ENCODE assay signal across 18 cellular contexts in genomic region chr2:205474746-205475145, GRCh38.
DNase-seq lines count a peak whose midpoint lies in the region; ATAC-seq and TF ChIP-seq lines count a peak whose summit lies in the region.
"Had no signal": no experiment of that assay in that cellular context is flagged by ENCODE, and none has a peak within 500 bp of the region (broad histone marks: within the 10 kb centered on the region; RNA-seq: fewer than 3 reads in every experiment).

No MANE protein-coding gene starts in this region.

- H3K9me2 ChIP-seq in PC-3 (replicated peaks; ENCODE audit: low read length) = no peaks in the 10 kb centered on the region

- H3K4me3 Mint-ChIP-seq in activated CD8-positive, alpha-beta memory T cell treated with anti-CD3 and anti-CD28 coated beads, Interleukin-2, amount 10 ng/mL, durations not matched to agents 7 days and 5 days = no peak overlapping the region
- H3K4me3 Mint-ChIP-seq: activated naive CD8-positive, alpha-beta T cell; GM23338; nephron had no signal

- H3K79me2 ChIP-seq in PC-3 (ENCODE audit: low read length) (no peaks in the 10 kb centered on the region), smooth muscle cell (ENCODE audit: low read depth) (no peaks in the 10 kb centered on the region)

- peaks cover 7% of the 10 kb centered on the region for H3K27me3 Mint-ChIP-seq in activated CD8-positive, alpha-beta memory T cell treated with anti-CD3 and anti-CD28 coated beads, Interleukin-2, amount 10 ng/mL, durations not matched to agents 7 days and 5 days
- H3K27me3 Mint-ChIP-seq: activated naive CD8-positive, alpha-beta T cell had no signal

- 0 out of 2 replicates have a peak, but pooled peaks cover 8% of the 10 kb centered on the region for H3K4me1 ChIP-seq in PC-3 (ENCODE audit: insufficient read depth, low read length)
- no peaks in the 10 kb centered on the region for H3K4me1 ChIP-seq in smooth muscle cell (ENCODE audit: low read depth)
- H3K4me1 ChIP-seq: uterus had no signal

- H3K9me3 ChIP-seq in PC-3 (ENCODE audit: low read length) (no peaks in the 10 kb centered on the region), smooth muscle cell (replicated peaks; ENCODE audit: low read depth) (no peaks in the 10 kb centered on the region)
- H3K9me3 ChIP-seq: uterus had no signal

- H4K20me1 ChIP-seq in PC-3 (ENCODE audit: low read length) (no peaks in the 10 kb centered on the region), smooth muscle cell (ENCODE audit: low read depth) (no peaks in the 10 kb centered on the region)

- no peaks in the 10 kb centered on the region for H3K9me3 Mint-ChIP-seq in activated CD8-positive, alpha-beta memory T cell treated with anti-CD3 and anti-CD28 coated beads, Interleukin-2, amount 10 ng/mL, durations not matched to agents 7 days and 5 days (ENCODE audit: low read depth)
- H3K9me3 Mint-ChIP-seq: GM23338, nephron had no signal

- no peaks in the 10 kb centered on the region for H3K36me3 ChIP-seq in PC-3 (ENCODE audit: low read depth, low read length)
- no peaks in the 10 kb centered on the region for H3K36me3 ChIP-seq in smooth muscle cell (ENCODE audit: low read depth)
- H3K36me3 ChIP-seq: uterus had no signal

- BruUV-seq in PC-3 (replicated peaks; lab: Mats Ljungman, UMichigan) = no TSS peak

- POLR2A ChIA-PET in PC-3 (lab: Charles Lee; ENCODE audit: unreplicated experiment) = no interaction called here

- H3K4me3 ChIP-seq in PC-3 (ENCODE audit: low read length) (no peak overlapping the region), smooth muscle cell (no peak overlapping the region)
- H3K4me3 ChIP-seq: GM23338, lung, uterus had no signal

- CTCF ChIA-PET in PC-3 (lab: Charles Lee) = no interaction called here
- CTCF ChIA-PET in activated CD8-positive, alpha-beta memory T cell treated with anti-CD3 and anti-CD28 coated beads, Interleukin-2, amount 10 ng/mL, durations not matched to agents 7 days and 5 days (lab: Charles Lee) = no interaction called here

- H3F3A ChIP-seq in PC-3 (ENCODE audit: low read length, unreplicated experiment) (no peaks in the 10 kb centered on the region), smooth muscle cell (ENCODE audit: low read depth) (no peaks in the 10 kb centered on the region)

- intact Hi-C loops in PC-3 (cut with micrococcal nuclease) = loop anchor here (5.0 kb wide), 1 partner anchor 203 kb away; no protein-coding TSS in a partner anchor

- no peak overlapping the region for H3K27ac Mint-ChIP-seq in activated CD8-positive, alpha-beta memory T cell treated with anti-CD3 and anti-CD28 coated beads, Interleukin-2, amount 10 ng/mL, durations not matched to agents 7 days and 5 days
- H3K27ac Mint-ChIP-seq: activated naive CD8-positive, alpha-beta T cell; GM23338; nephron had no signal

- H3K4me2 ChIP-seq in PC-3 (ENCODE audit: low read length) (no peak overlapping the region), smooth muscle cell (peak overlapping the region; percentile 27)
- H3K4me2 ChIP-seq: GM23338 had no signal

- no peak overlapping the region for H3K9ac ChIP-seq in PC-3 (ENCODE audit: low read length)
- no peak overlapping the region for H3K9ac ChIP-seq in smooth muscle cell (ENCODE audit: low read depth)

- no peaks in the 10 kb centered on the region for H3K27me3 ChIP-seq in PC-3 (ENCODE audit: low read length)
- no peaks in the 10 kb centered on the region for H3K27me3 ChIP-seq in smooth muscle cell (ENCODE audit: low read depth)
- H3K27me3 ChIP-seq: uterus had no signal

- no peaks in the 10 kb centered on the region for H3K4me1 Mint-ChIP-seq in activated CD8-positive, alpha-beta memory T cell treated with anti-CD3 and anti-CD28 coated beads, Interleukin-2, amount 10 ng/mL, durations not matched to agents 7 days and 5 days

- H3K27ac ChIP-seq in PC-3 (ENCODE audit: low read length) (no peak overlapping the region), smooth muscle cell (ENCODE audit: low read depth) (no peak overlapping the region)
- H3K27ac ChIP-seq: uterus had no signal

- TF ChIP-seq CTCF in PC-3 (conservative IDR thresholded peaks at IDR 0.05; ENCODE audit: low read depth, low read length) (no peak), smooth muscle cell (IDR thresholded peaks at IDR 0.05; ENCODE audit: borderline replicate concordance, insufficient read depth, poor library complexity, severe bottlenecking) (no peak)

- ATAC-seq in PC-3 = peak; percentile 52; the same call in 1 of the 2 replicates
- ATAC-seq in activated CD8-positive, alpha-beta memory T cell treated with anti-CD3 and anti-CD28 coated beads, Interleukin-2, amount 10 ng/mL, durations not matched to agents 7 days and 5 days = no peak
- ATAC-seq: activated CD4-positive, CD25-positive, alpha-beta regulatory T cell treated with anti-CD3 and anti-CD28 coated beads, Interleukin-2, amount 50 U/mL, for 24 hours; GM23338 had no signal

- DNase-seq in activated T-cell treated with anti-CD3 and anti-CD28 coated beads, Interleukin-2, amount 50 U/mL, for 48 hours = peak; percentile 20 to 21
- DNase-seq in activated T-cell treated with anti-CD3 and anti-CD28 coated beads for 4 hours (no peak), PC-3 (peak; percentile 30), epidermal melanocyte (ENCODE audit: insufficient read length, low spot score) (peak; percentile 26), smooth muscle cell (lab: John Stamatoyannopoulos, UW; ENCODE audit: unreplicated experiment) (no peak), hippocampal formation (lab: John Stamatoyannopoulos, UW) (no peak)
- no peak for DNase-seq in effector CD4-positive, alpha-beta T cell
- no peak for DNase-seq in activated CD8-positive, alpha-beta memory T cell treated with anti-CD3 and anti-CD28 coated beads, Interleukin-2, amount 10 ng/mL, durations not matched to agents 7 days and 5 days
- DNase-seq: Kasumi-1; NCI-H1436 treated with DMSO at 0.1 percent for 48 hours; NK-92 treated with Interleukin-12 subunit alpha and Interleukin-12 subunit beta, amount 100 ng/mL, for 24 hours; Right ventricle myocardium superior; uterus had no signal

- H2AFZ ChIP-seq in PC-3 (ENCODE audit: low read length) (no peak overlapping the region), smooth muscle cell (ENCODE audit: low read depth) (no peak overlapping the region)
- H2AFZ ChIP-seq: GM23338 had no signal

- 14% methylated on average over 4 of the region's 4 CpGs for WGBS in smooth muscle cell (ENCODE audit: low lambda C conversion rate)

- no peaks in the 10 kb centered on the region for H3K36me3 Mint-ChIP-seq in activated CD8-positive, alpha-beta memory T cell treated with anti-CD3 and anti-CD28 coated beads, Interleukin-2, amount 10 ng/mL, durations not matched to agents 7 days and 5 days
- H3K36me3 Mint-ChIP-seq: activated naive CD8-positive, alpha-beta T cell had no signal

Comparison
In these comparisons a context has a peak if more than half of its experiments do, and no peak if none do; other contexts are left out.
1. DNase-seq: peak in activated T-cell treated with anti-CD3 and anti-CD28 coated beads, Interleukin-2, amount 50 U/mL, for 48 hours (2 of 2), PC-3 (single experiment) and epidermal melanocyte (single experiment); none in activated T-cell treated with anti-CD3 and anti-CD28 coated beads for 4 hours (single experiment), smooth muscle cell (single experiment), effector CD4-positive, alpha-beta T cell (single experiment), activated CD8-positive, alpha-beta memory T cell treated with anti-CD3 and anti-CD28 coated beads, Interleukin-2, amount 10 ng/mL, durations not matched to agents 7 days and 5 days (single experiment) and hippocampal formation (0 of 2).